In the genomic region with DNA sequence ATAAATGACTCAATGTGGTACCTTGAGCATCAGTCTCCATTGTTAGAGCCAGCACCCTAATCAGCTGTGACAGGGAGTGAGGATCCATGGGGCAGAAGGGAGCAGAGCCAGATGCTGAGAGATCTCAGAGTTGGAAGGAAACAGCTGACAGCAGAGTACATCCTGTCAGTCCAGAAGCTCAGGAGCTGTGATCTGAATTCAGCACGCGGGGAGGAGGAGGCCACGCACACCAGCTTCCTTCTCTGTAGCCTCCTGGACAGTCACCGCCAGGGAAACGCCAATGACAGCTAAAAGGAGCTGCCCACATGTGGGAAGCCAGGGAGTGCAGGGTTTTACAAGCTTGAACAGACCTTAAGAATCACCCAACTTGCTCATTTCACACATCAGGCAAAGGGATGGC, we compare ENCODE assay signal across 18 cellular contexts.
"Had no signal": no experiment of that assay in that cellular context is flagged by ENCODE, and none has a peak within 500 bp of the region (broad histone marks: within the 10 kb centered on the region; RNA-seq: fewer than 3 reads in every experiment).

No MANE protein-coding gene starts in this region.

- H3K27me3 ChIP-seq: body of pancreas, neural progenitor cell, upper lobe of left lung had no signal

- H3K4me1 ChIP-seq: body of pancreas, left ventricle myocardium inferior, neural progenitor cell, upper lobe of left lung had no signal

- H3K27ac ChIP-seq: body of pancreas, left ventricle myocardium inferior, neural progenitor cell, upper lobe of left lung had no signal

- H3K36me3 Mint-ChIP-seq: activated CD8-positive, alpha-beta memory T cell treated with anti-CD3 and anti-CD28 coated beads, Interleukin-2, amount 10 ng/mL, durations not matched to agents 7 days and 5 days; activated naive CD4-positive, alpha-beta T cell treated with anti-CD3 and anti-CD28 coated beads, Interleukin-2, amount 10 ng/mL, durations not matched to agents 7 days and 5 days; memory B cell; neural progenitor cell had no signal

- H3K4me1 Mint-ChIP-seq: activated CD4-positive, alpha-beta T cell treated with anti-CD3 and anti-CD28 coated beads, Interleukin-2, amount 10 ng/mL, durations not matched to agents 24 days and 14 days; activated CD8-positive, alpha-beta memory T cell treated with anti-CD3 and anti-CD28 coated beads, Interleukin-2, amount 10 ng/mL, durations not matched to agents 7 days and 5 days; activated naive CD4-positive, alpha-beta T cell treated with anti-CD3 and anti-CD28 coated beads, Interleukin-2, amount 10 ng/mL, durations not matched to agents 7 days and 5 days; activated naive CD8-positive, alpha-beta T cell treated with anti-CD3 and anti-CD28 coated beads, Interleukin-2, amount 50 U/mL, for 24 hours; memory B cell had no signal

- H3K27ac Mint-ChIP-seq: activated CD4-positive, alpha-beta T cell treated with anti-CD3 and anti-CD28 coated beads, Interleukin-2, amount 10 ng/mL, durations not matched to agents 24 days and 14 days; activated CD8-positive, alpha-beta memory T cell treated with anti-CD3 and anti-CD28 coated beads, Interleukin-2, amount 10 ng/mL, durations not matched to agents 7 days and 5 days; activated CD8-positive, alpha-beta T cell treated with anti-CD3 and anti-CD28 coated beads for 36 hours; activated naive CD4-positive, alpha-beta T cell treated with anti-CD3 and anti-CD28 coated beads, Interleukin-2, amount 10 ng/mL, durations not matched to agents 7 days and 5 days; activated naive CD8-positive, alpha-beta T cell treated with anti-CD3 and anti-CD28 coated beads, Interleukin-2, amount 50 U/mL, for 24 hours; memory B cell had no signal

- H2AFZ ChIP-seq: neural progenitor cell had no signal

- H3K4me2 ChIP-seq: neural progenitor cell had no signal

- H3K9me3 ChIP-seq: body of pancreas, left ventricle myocardium inferior, upper lobe of left lung had no signal

- H3K36me3 ChIP-seq: left ventricle myocardium inferior, neural progenitor cell, upper lobe of left lung had no signal

- H3K27me3 Mint-ChIP-seq: activated CD4-positive, alpha-beta T cell treated with anti-CD3 and anti-CD28 coated beads, Interleukin-2, amount 10 ng/mL, durations not matched to agents 24 days and 14 days; activated CD8-positive, alpha-beta memory T cell treated with anti-CD3 and anti-CD28 coated beads, Interleukin-2, amount 10 ng/mL, durations not matched to agents 7 days and 5 days; activated CD8-positive, alpha-beta T cell treated with anti-CD3 and anti-CD28 coated beads for 36 hours; activated naive CD4-positive, alpha-beta T cell treated with anti-CD3 and anti-CD28 coated beads, Interleukin-2, amount 10 ng/mL, durations not matched to agents 7 days and 5 days; activated naive CD8-positive, alpha-beta T cell treated with anti-CD3 and anti-CD28 coated beads, Interleukin-2, amount 50 U/mL, for 24 hours; memory B cell had no signal

- H3K9me3 Mint-ChIP-seq: activated CD4-positive, alpha-beta T cell treated with anti-CD3 and anti-CD28 coated beads, Interleukin-2, amount 10 ng/mL, durations not matched to agents 24 days and 14 days had no signal

- H3K4me3 Mint-ChIP-seq: activated CD4-positive, alpha-beta T cell treated with anti-CD3 and anti-CD28 coated beads, Interleukin-2, amount 10 ng/mL, durations not matched to agents 24 days and 14 days; activated CD8-positive, alpha-beta memory T cell treated with anti-CD3 and anti-CD28 coated beads, Interleukin-2, amount 10 ng/mL, durations not matched to agents 7 days and 5 days; activated CD8-positive, alpha-beta T cell treated with anti-CD3 and anti-CD28 coated beads for 36 hours; activated naive CD4-positive, alpha-beta T cell treated with anti-CD3 and anti-CD28 coated beads, Interleukin-2, amount 10 ng/mL, durations not matched to agents 7 days and 5 days; activated naive CD8-positive, alpha-beta T cell treated with anti-CD3 and anti-CD28 coated beads, Interleukin-2, amount 50 U/mL, for 24 hours; memory B cell; neural progenitor cell had no signal

- H3K9ac ChIP-seq: neural progenitor cell had no signal

- H3K4me3 ChIP-seq: body of pancreas, left ventricle myocardium inferior, neural progenitor cell, upper lobe of left lung had no signal

- DNase-seq: activated CD4-positive, alpha-beta T cell treated with anti-CD3 and anti-CD28 coated beads, Interleukin-2, amount 10 ng/mL, durations not matched to agents 24 days and 14 days; activated CD8-positive, alpha-beta memory T cell treated with anti-CD3 and anti-CD28 coated beads, Interleukin-2, amount 10 ng/mL, durations not matched to agents 7 days and 5 days; activated CD8-positive, alpha-beta T cell treated with anti-CD3 and anti-CD28 coated beads for 36 hours; activated effector memory CD4-positive, alpha-beta T cell treated with anti-CD3 and anti-CD28 coated beads, Interleukin-2, amount 50 U/mL, for 16 hours; activated naive CD4-positive, alpha-beta T cell treated with anti-CD3 and anti-CD28 coated beads, Interleukin-2, amount 10 ng/mL, durations not matched to agents 7 days and 5 days; activated naive CD8-positive, alpha-beta T cell treated with anti-CD3 and anti-CD28 coated beads, Interleukin-2, amount 50 U/mL, for 24 hours; activated T-cell treated with anti-CD3 and anti-CD28 coated beads for 4 hours; body of pancreas; effector CD4-positive, alpha-beta T cell; hippocampal formation; kidney glomerular epithelial cell; left ventricle myocardium inferior; stimulated activated CD4-positive, alpha-beta T cell treated with anti-CD3 and anti-CD28 coated beads, Interleukin-4, amount 100 ng/mL, for 24 hours; stimulated activated naive CD8-positive, alpha-beta T cell treated with anti-CD3 and anti-CD28 coated beads, Interleukin-15, Interleukin-2, amounts not matched to agents 100 U/mL and 50 U/mL, for 24 hours; T-helper 9 cell; upper lobe of left lung had no signal
